In genomic region chr4:23962462-23962861, GRCh38 we compare ENCODE assay signal across 19 cellular contexts.
"Had no signal": no experiment of that assay in that cellular context is flagged by ENCODE, and none has a peak within 500 bp of the region (broad histone marks: within the 10 kb centered on the region; RNA-seq: fewer than 3 reads in every experiment).

No MANE protein-coding gene starts in this region.

- H3K27me3 ChIP-seq: esophagus squamous epithelium, neutrophil, transverse colon, vagina had no signal

- H3K36me3 ChIP-seq: esophagus squamous epithelium, left ventricle myocardium inferior, neutrophil, transverse colon, vagina had no signal

- DNase-seq: activated CD4-positive, alpha-beta T cell treated with anti-CD3 and anti-CD28 coated beads, Interleukin-2, amount 50 U/mL, for 4 hours; activated CD4-positive, CD25-positive, alpha-beta regulatory T cell treated with anti-CD3 and anti-CD28 coated beads, Interleukin-2, amount 50 U/mL, for 72 hours; activated naive CD4-positive, alpha-beta T cell treated with anti-CD3 and anti-CD28 coated beads for 36 hours; activated naive CD8-positive, alpha-beta T cell treated with anti-CD3 and anti-CD28 coated beads, Interleukin-2, amount 50 U/mL, for 24 hours; aorta; cortex of kidney; effector CD4-positive, alpha-beta T cell; esophagus squamous epithelium; hippocampal formation; kidney; left ventricle myocardium inferior; mesenchymal stem cell; natural killer cell; stimulated activated CD4-positive, alpha-beta T cell treated with anti-CD3 and anti-CD28 coated beads, Interleukin-2, amount 100 ng/mL, for 48 hours; stimulated activated naive B cell treated with anti-CD40 and anti-IgM and Interleukin-4, amounts not matched to agents 10 μg/mL and 1 μg/mL and 100 μg/mL, for 72 hours; transverse colon had no signal

- H3K9me3 ChIP-seq: esophagus squamous epithelium, left ventricle myocardium inferior, neutrophil, transverse colon, vagina had no signal

- H3K4me3 ChIP-seq: esophagus squamous epithelium, left ventricle myocardium inferior, transverse colon, vagina had no signal

- H3K4me1 ChIP-seq: esophagus squamous epithelium, parathyroid adenoma, transverse colon, vagina had no signal

- H3K27ac ChIP-seq: esophagus squamous epithelium, left ventricle myocardium inferior, neutrophil, parathyroid adenoma, transverse colon, vagina had no signal
